Comparison of ENCODE assay signal across 15 cellular contexts in the genomic region with DNA sequence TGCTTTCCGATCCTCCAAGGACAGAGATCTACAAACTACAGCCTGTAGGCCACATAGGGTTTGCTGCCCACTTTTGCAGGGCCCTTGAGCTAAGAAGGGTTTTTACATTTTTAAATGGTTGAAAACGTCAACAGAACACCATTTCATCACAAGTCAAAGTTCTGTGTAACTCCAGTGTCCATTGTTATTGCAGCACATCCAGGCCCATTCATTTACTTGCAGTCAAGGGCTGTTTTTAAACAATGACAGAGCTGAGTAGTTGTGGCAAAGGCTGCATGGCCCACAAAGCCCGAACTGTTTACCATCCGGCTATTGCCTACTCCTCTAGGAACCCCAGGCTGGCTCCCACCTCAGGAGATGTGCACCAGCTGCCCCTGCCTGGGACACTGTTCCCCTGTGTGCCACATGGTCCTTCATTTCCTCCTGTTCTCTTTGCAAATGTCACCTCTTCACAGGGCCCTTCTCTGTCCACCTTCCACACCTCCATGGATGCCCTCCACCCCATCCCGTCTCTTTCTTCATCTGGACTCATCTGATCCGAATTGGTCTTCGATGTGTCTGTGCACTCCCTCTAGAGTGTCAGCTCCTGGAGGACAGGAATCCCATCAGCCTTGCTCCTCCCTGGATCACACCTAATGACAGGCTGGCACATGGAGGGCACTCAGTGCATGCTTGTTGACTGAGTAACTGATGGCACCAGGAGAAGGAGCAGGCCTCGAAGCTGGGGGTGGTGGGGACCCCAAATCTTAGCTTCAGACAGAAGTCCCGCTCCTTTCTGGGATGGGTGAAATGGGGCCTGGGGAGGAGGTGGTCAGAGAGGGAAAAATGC.
"Had no signal": no experiment of that assay in that cellular context is flagged by ENCODE, and none has a peak within 500 bp of the region (broad histone marks: within the 10 kb centered on the region; RNA-seq: fewer than 3 reads in every experiment).

No MANE protein-coding gene starts in this region.

- H3K4me3 Mint-ChIP-seq: activated CD4-positive, alpha-beta memory T cell treated with anti-CD3 and anti-CD28 coated beads for 36 hours; activated T-helper 1 cell treated with anti-CD3 and anti-CD28 coated beads, Interleukin-12 subunit alpha, Interleukin-12 subunit beta, Interleukin-2, Interleukin-4 antibody, amounts not matched to agents 30 ng/mL and 10 ng/mL and 1 ng/mL, durations not matched to agents 14 hours and 24 hours and 36 hours; central memory CD8-positive, alpha-beta T cell; immature natural killer cell; natural killer cell; stimulated activated naive CD8-positive, alpha-beta T cell treated with anti-CD3 and anti-CD28 coated beads, Interleukin-15, amount 100 ng/mL, for 72 hours had no signal

- H3K27me3 ChIP-seq: brain microvascular endothelial cell, gastrocnemius medialis, upper lobe of left lung had no signal

- H3K4me1 ChIP-seq: gastrocnemius medialis, parathyroid adenoma, upper lobe of left lung had no signal

- H3K27ac ChIP-seq: brain microvascular endothelial cell, gastrocnemius medialis, parathyroid adenoma, upper lobe of left lung had no signal

- H3K9me3 Mint-ChIP-seq: activated CD4-positive, alpha-beta memory T cell treated with anti-CD3 and anti-CD28 coated beads for 36 hours; activated T-helper 1 cell treated with anti-CD3 and anti-CD28 coated beads, Interleukin-12 subunit alpha, Interleukin-12 subunit beta, Interleukin-2, Interleukin-4 antibody, amounts not matched to agents 30 ng/mL and 10 ng/mL and 1 ng/mL, durations not matched to agents 14 hours and 24 hours and 36 hours; central memory CD8-positive, alpha-beta T cell; immature natural killer cell; natural killer cell; stimulated activated naive CD8-positive, alpha-beta T cell treated with anti-CD3 and anti-CD28 coated beads, Interleukin-15, amount 100 ng/mL, for 72 hours had no signal

- H3K4me1 Mint-ChIP-seq: central memory CD8-positive, alpha-beta T cell; immature natural killer cell; natural killer cell had no signal

- H3K9me3 ChIP-seq: gastrocnemius medialis, upper lobe of left lung had no signal

- H3K36me3 Mint-ChIP-seq: activated CD4-positive, alpha-beta memory T cell treated with anti-CD3 and anti-CD28 coated beads for 36 hours; immature natural killer cell; natural killer cell had no signal

- H3K36me3 ChIP-seq: brain microvascular endothelial cell, gastrocnemius medialis, upper lobe of left lung had no signal

- ATAC-seq: esophagus mucosa; gastrocnemius medialis; stimulated activated naive CD8-positive, alpha-beta T cell treated with anti-CD3 and anti-CD28 coated beads, Interleukin-15, amount 100 ng/mL, for 72 hours had no signal

- DNase-seq: activated naive CD4-positive, alpha-beta T cell; activated T-cell treated with anti-CD3 and anti-CD28 coated beads for 4 hours; cortex of kidney; natural killer cell; SW 1271 had no signal

- H3K4me3 ChIP-seq: gastrocnemius medialis, upper lobe of left lung had no signal

- H3K27ac Mint-ChIP-seq: activated CD4-positive, alpha-beta memory T cell treated with anti-CD3 and anti-CD28 coated beads for 36 hours; activated T-helper 1 cell treated with anti-CD3 and anti-CD28 coated beads, Interleukin-12 subunit alpha, Interleukin-12 subunit beta, Interleukin-2, Interleukin-4 antibody, amounts not matched to agents 30 ng/mL and 10 ng/mL and 1 ng/mL, durations not matched to agents 14 hours and 24 hours and 36 hours; immature natural killer cell; natural killer cell; stimulated activated naive CD8-positive, alpha-beta T cell treated with anti-CD3 and anti-CD28 coated beads, Interleukin-15, amount 100 ng/mL, for 72 hours had no signal
